Comparison of ENCODE assay signal across 12 cellular contexts in genomic region chr1:31576743-31577455, GRCh38. TPM values are rescaled to one million over a fixed set of nuclear protein-coding genes. Genes with fewer than 3 reads are reported as not detected.
A peak's percentile ranks its signal among the peaks of the same experiment; 100 is the strongest.
DNase-seq lines count a peak whose midpoint lies in the region; ATAC-seq and TF ChIP-seq lines count a peak whose summit lies in the region.
"Had no signal": no experiment of that assay in that cellular context is flagged by ENCODE, and none has a peak within 500 bp of the region (broad histone marks: within the 10 kb centered on the region; RNA-seq: fewer than 3 reads in every experiment).

No MANE protein-coding gene starts in this region.

- TF ChIP-seq CTCF in heart left ventricle (IDR thresholded peaks at IDR 0.05) (no peak), fibroblast of villous mesenchyme (IDR thresholded peaks at IDR 0.05; ENCODE audit: insufficient read depth, low read depth, low read length) (no peak), neural progenitor cell (IDR thresholded peaks at IDR 0.05) (no peak), vagina (IDR thresholded peaks at IDR 0.05) (no peak)

- peaks cover 0 to 16% (median 0%) of the 10 kb centered on the region in 9 donors for H3K36me3 ChIP-seq in heart left ventricle
- no peaks in the 10 kb centered on the region for H3K36me3 ChIP-seq in neural progenitor cell
- no peaks in the 10 kb centered on the region for H3K36me3 ChIP-seq in vagina
- H3K36me3 ChIP-seq: MG63 had no signal

- H3K4me1 ChIP-seq in heart left ventricle (peaks cover 18 to 76% (median 60%) of the 10 kb centered on the region in 12 donors), neural progenitor cell (peaks cover 10% of the 10 kb centered on the region), vagina (peaks cover 64% of the 10 kb centered on the region)

- no peak overlapping the region for H2AFZ ChIP-seq in neural progenitor cell (replicated peaks)

- no peaks in the 10 kb centered on the region for H4K20me1 ChIP-seq in neural progenitor cell (ENCODE audit: low read depth)

- no peak overlapping the region for H3K4me3 Mint-ChIP-seq in neural progenitor cell
- H3K4me3 Mint-ChIP-seq: memory B cell had no signal

- intact Hi-C loops in heart left ventricle (cut with DNase I) (no loop called here), Right ventricle myocardium inferior (cut with DNase I) (no loop called here), vagina (cut with DNase I) (no loop called here)

- H3K4me2 ChIP-seq in neural progenitor cell, result peak overlapping the region; percentile 70

- peaks cover 4% of the 10 kb centered on the region for H3K27me3 Mint-ChIP-seq in neural progenitor cell (ENCODE audit: insufficient read depth, low read depth)

- H3K27ac Mint-ChIP-seq in neural progenitor cell, result no peak overlapping the region
- H3K27ac Mint-ChIP-seq: memory B cell had no signal

- WGBS in heart left ventricle, 4 donors, result 18 to 30% (median 24%) methylated on average over 6 to 27 of the region's 27 CpGs

- peak in 2 of 4 donors; percentile 1 to 8 for ATAC-seq in heart left ventricle
- ATAC-seq in Right ventricle myocardium inferior, result no peak

- H3K4me3 ChIP-seq in heart left ventricle (peak overlapping the region; percentile 64 to 95 (median 84)), fibroblast of villous mesenchyme (ENCODE audit: low read depth, low read length) (peak overlapping the region; percentile 55), neural progenitor cell (peak overlapping the region; percentile 32), vagina (peak overlapping the region; percentile 56 to 57)
- H3K4me3 ChIP-seq: MG63 had no signal

- DNase-seq in heart left ventricle (peak in 1 of 5 donors; percentile 30), Right ventricle myocardium inferior (ENCODE audit: missing footprints) (no peak), fibroblast of villous mesenchyme (ENCODE audit: low read depth) (no peak), neural progenitor cell (ENCODE audit: low spot score) (no peak), vagina (ENCODE audit: extremely low spot score in 2 of 2) (peak in 1 of 2 donors; percentile 87), AG08396 (ENCODE audit: low spot score) (no peak), LoVo (ENCODE audit: low spot score) (no peak), NCI-H446 (lab: John Stamatoyannopoulos, UW) (no peak)
- DNase-seq: activated CD4-positive, alpha-beta T cell treated with anti-CD3 and anti-CD28 coated beads for 1 hour; MG63 had no signal

- no peaks in the 10 kb centered on the region for H3F3A ChIP-seq in neural progenitor cell (ENCODE audit: low read depth)

- H3K4me1 Mint-ChIP-seq in neural progenitor cell, result peaks cover 13% of the 10 kb centered on the region
- H3K4me1 Mint-ChIP-seq: memory B cell had no signal

- no peaks in the 10 kb centered on the region for H3K79me2 ChIP-seq in neural progenitor cell (ENCODE audit: low read depth)

- H3K27ac ChIP-seq in heart left ventricle (peak overlapping the region; percentile 82 to 99 (median 94)), neural progenitor cell (no peak overlapping the region), vagina (peak overlapping the region; percentile 74)

- no peak for TF ChIP-seq POLR2A in heart left ventricle (IDR thresholded peaks at IDR 0.05)
- no peak for TF ChIP-seq POLR2A in vagina (IDR thresholded peaks at IDR 0.05)

- no peaks in the 10 kb centered on the region for H3K9me3 Mint-ChIP-seq in neural progenitor cell
- H3K9me3 Mint-ChIP-seq: brain, memory B cell had no signal

- H3K36me3 Mint-ChIP-seq in neural progenitor cell, result no peaks in the 10 kb centered on the region
- H3K36me3 Mint-ChIP-seq: brain, memory B cell had no signal

- H3K27me3 ChIP-seq in heart left ventricle (no peaks in the 10 kb centered on the region), neural progenitor cell (peaks cover 32% of the 10 kb centered on the region), vagina (no peaks in the 10 kb centered on the region)
- H3K27me3 ChIP-seq: MG63 had no signal

- H3K9ac ChIP-seq in neural progenitor cell, result no peak overlapping the region

- no peaks in the 10 kb centered on the region for H3K9me3 ChIP-seq in heart left ventricle
- no peaks in the 10 kb centered on the region for H3K9me3 ChIP-seq in neural progenitor cell (ENCODE audit: low read depth)
- no peaks in the 10 kb centered on the region for H3K9me3 ChIP-seq in vagina
- H3K9me3 ChIP-seq: MG63 had no signal

RNA-seq across cellular contexts. Expression of gene TINAGL1, which starts 0.6 kb away (rescaled TPM):
- total RNA-seq in heart left ventricle (100 to 1,000 TPM; 136 to 697 (median 199) TPM), Right ventricle myocardium inferior (273 TPM), fibroblast of villous mesenchyme (60.5 and 87.6 TPM in 2 replicates), neural progenitor cell (ENCODE audit: low replicate concordance) (not detected in 2 replicates), vagina (142 TPM)
- 100 to 1,000 TPM; 263 to 354 TPM for polyA plus RNA-seq in heart left ventricle

RNA-seq across cellular contexts. Expression of gene HCRTR1, which starts 40.6 kb away (rescaled TPM):
- under 1 TPM in 5 of 9 donors, not detected in 4; 0.21 to 0.82 (median 0.30) TPM for total RNA-seq in heart left ventricle
- under 1 TPM; 0.24 to 0.50 TPM for polyA plus RNA-seq in heart left ventricle
- total RNA-seq in Right ventricle myocardium inferior, result 0.49 TPM
- under 0.01 TPM in 2 replicates for total RNA-seq in fibroblast of villous mesenchyme
- 0.06 TPM in 1 of 2 replicates, not detected in the other for total RNA-seq in neural progenitor cell (ENCODE audit: low replicate concordance)
- not detected for total RNA-seq in vagina

Comparison
In these comparisons a context has a peak if more than half of its experiments do, and no peak if none do; other contexts are left out.
1. H3K4me3 ChIP-seq: peak in every context shown above with its lines; median percentile 84 in heart left ventricle; 56 in vagina; 55 in fibroblast of villous mesenchyme; 32 in neural progenitor cell.
2. RNA of gene TINAGL1, which starts 0.6 kb away (total RNA-seq): 273 TPM in Right ventricle myocardium inferior (single experiment), 136 to 697 TPM in heart left ventricle, 142 TPM in vagina (single experiment) and 60.5 to 87.6 TPM in fibroblast of villous mesenchyme; not detected in neural progenitor cell; every median in the first group is over 10 times any median in the second.